In genomic region chr6:7991536-7991935, GRCh38 we compare ENCODE assay signal across 14 cellular contexts.
DNase-seq lines count a peak whose midpoint lies in the region; ATAC-seq, FAIRE-seq and TF ChIP-seq lines count a peak whose summit lies in the region.
"Had no signal": no experiment of that assay in that cellular context is flagged by ENCODE, and none has a peak within 500 bp of the region (broad histone marks: within the 10 kb centered on the region; RNA-seq: fewer than 3 reads in every experiment).

No MANE protein-coding gene starts in this region.

- TF ChIP-seq CTCF in GM12878 (IDR thresholded peaks at IDR 0.05 in 2 of 3, conservative IDR thresholded peaks at IDR 0.05 in 1 of 3; ENCODE audit: control insufficient read depth in 2 of 3, extremely low read depth in 1 of 3, insufficient read depth in 1 of 3, low read depth in 3 of 3, low read length in 3 of 3) (no peak), colonic mucosa (IDR thresholded peaks at IDR 0.05) (no peak), CD14-positive monocyte (IDR thresholded peaks at IDR 0.05) (no peak)

- H3K36me3 ChIP-seq in GM12878 (ENCODE audit: control insufficient read depth in 2 of 2, insufficient read depth in 2 of 2, low read length in 1 of 2), result no peaks in the 10 kb centered on the region
- H3K36me3 ChIP-seq in colonic mucosa, result no peaks in the 10 kb centered on the region
- H3K36me3 ChIP-seq: tibial artery had no signal

- H3K4me1 ChIP-seq in GM12878 (ENCODE audit: control insufficient read depth, insufficient read depth, low read length) (no peaks in the 10 kb centered on the region), colonic mucosa (no peaks in the 10 kb centered on the region)
- H3K4me1 ChIP-seq: tibial artery had no signal

- H3K9me3 Mint-ChIP-seq in CD14-positive monocyte, result peaks cover under 1 to 7% (median 3%) of the 10 kb centered on the region in 7 donors

- H2AFZ ChIP-seq in GM12878 (ENCODE audit: control insufficient read depth, low read depth, low read length), result no peak overlapping the region

- POLR2A ChIA-PET in GM12878 (lab: Charles Lee), result no interaction called here

- DNase-seq in GM12878 (ENCODE audit: low read depth, low spot score) (no peak), colonic mucosa (no peak), DMS153 treated with DMSO at 0.1 percent for 48 hours (lab: John Stamatoyannopoulos, UW; ENCODE audit: unreplicated experiment) (no peak), CD14-positive monocyte (ENCODE audit: low spot score) (no peak)
- no peak for DNase-seq in stimulated activated naive CD4-positive, alpha-beta T cell treated with Interleukin-2 at 50 U/mL for 16 hours (lab: John Stamatoyannopoulos, UW)
- DNase-seq: NCI-H510A; posterior cingulate gyrus; stimulated activated CD4-positive, alpha-beta T cell treated with anti-CD3 and anti-CD28 coated beads, Interleukin-15, amount 100 ng/mL, for 24 hours had no signal

- in situ Hi-C loops in GM12878 (cut with MboI), result no loop called here

- no peak for TF ChIP-seq RAD21 in GM12878 (IDR thresholded peaks at IDR 0.05; ENCODE audit: insufficient read depth, low read depth, low read length)

- H3K27me3 ChIP-seq in GM12878 (replicated peaks in 1 of 2; ENCODE audit: control insufficient read depth in 2 of 2, insufficient read depth in 2 of 2, low read length in 1 of 2) (no peaks in the 10 kb centered on the region; a peak in 1 of 4 replicates), colonic mucosa (no peaks in the 10 kb centered on the region)
- H3K27me3 ChIP-seq: tibial artery had no signal

- no peak for TF ChIP-seq POLR2A in GM12878 (IDR thresholded peaks at IDR 0.05; ENCODE audit: low read depth, low read length)

- H3K27ac Mint-ChIP-seq in CD14-positive monocyte, result no peak overlapping the region

- H3K79me2 ChIP-seq in GM12878 (ENCODE audit: control insufficient read depth, insufficient read depth, low read length), result no peaks in the 10 kb centered on the region

- RAD21 ChIA-PET in GM12878 (lab: Charles Lee; ENCODE audit: unreplicated experiment), result interaction anchor here (2.6 kb wide), 1 partner anchor 269 kb away, joined by 11 read pairs; no protein-coding TSS in a partner anchor

- TF ChIP-seq EP300 in GM12878 (IDR thresholded peaks at IDR 0.05; ENCODE audit: borderline replicate concordance in 1 of 2, control insufficient read depth in 1 of 2, low read depth in 2 of 2, low read length in 2 of 2), result no peak

- no peaks in the 10 kb centered on the region; the same call in 1 of the 3 replicates for H3K9me3 ChIP-seq in GM12878 (replicated peaks; ENCODE audit: control insufficient read depth, insufficient read depth, low read length)
- H3K9me3 ChIP-seq in colonic mucosa, result no peaks in the 10 kb centered on the region
- H3K9me3 ChIP-seq: tibial artery had no signal

- peaks cover 0 to 3% (median 0%) of the 10 kb centered on the region in 3 donors for H3K27me3 Mint-ChIP-seq in CD14-positive monocyte (ENCODE audit: low read depth in 3 of 3)

- intact Hi-C loops in GM12878 (cut with micrococcal nuclease; ENCODE audit: unreplicated experiment) (no loop called here), colonic mucosa (cut with DNase I) (loop anchor here (5.0 to 10.0 kb wide), 2 partner anchors 97 to 269 kb away; no protein-coding TSS in a partner anchor), CD14-positive monocyte (cut with micrococcal nuclease) (no loop called here)

- H3K4me3 Mint-ChIP-seq in CD14-positive monocyte, result no peak overlapping the region

- ATAC-seq in GM18498 (IDR thresholded peaks at IDR 0.05; ENCODE audit: unreplicated experiment) (peak; percentile 41), GM21367 (IDR thresholded peaks at IDR 0.05; ENCODE audit: unreplicated experiment) (peak; percentile 14), HG03108 (IDR thresholded peaks at IDR 0.05; ENCODE audit: unreplicated experiment) (peak; percentile 14), GM12878 (peak; percentile 27)

- no peaks in the 10 kb centered on the region for H3K36me3 Mint-ChIP-seq in CD14-positive monocyte

- BruUV-seq in GM12878 (replicated peaks; lab: Mats Ljungman, UMichigan), result no TSS peak

- WGBS in GM12878 (ENCODE audit: insufficient coverage, insufficient replicate concordance, low lambda C conversion rate, missing lambda C conversion rate), result 27% methylated on average over 1 of the region's 1 CpG

- H3K9ac ChIP-seq in GM12878 (ENCODE audit: control insufficient read depth, insufficient read depth, low read length) (no peak overlapping the region), colonic mucosa (ENCODE audit: low read depth in 2 of 2, low read length in 2 of 2) (no peak overlapping the region)

- H3K4me2 ChIP-seq in GM12878 (ENCODE audit: control insufficient read depth, insufficient read depth), result no peak overlapping the region

- no peak for FAIRE-seq in GM12878 (lab: Jason Lieb, UNC)
- FAIRE-seq: endometrium, TTC549 had no signal

- no peaks in the 10 kb centered on the region for H4K20me1 ChIP-seq in GM12878 (ENCODE audit: control insufficient read depth, insufficient read depth)

- H3K4me3 ChIP-seq in GM12878, result no peak overlapping the region
- no peak overlapping the region for H3K4me3 ChIP-seq in colonic mucosa
- H3K4me3 ChIP-seq: tibial artery had no signal

- CTCF ChIA-PET in GM12878 (lab: Yijun Ruan, JAX), result interaction anchor here (1.2 to 3.5 kb wide), 7 partner anchors 12 to 269 kb away, joined by 3 to 32 read pairs (median 4); no protein-coding TSS in a partner anchor

- no peak overlapping the region for H3K27ac ChIP-seq in GM12878 (ENCODE audit: control insufficient read depth, insufficient read depth)
- H3K27ac ChIP-seq in colonic mucosa, result no peak overlapping the region
- H3K27ac ChIP-seq: tibial artery had no signal

- H3K4me1 Mint-ChIP-seq in CD14-positive monocyte, result peaks cover 2% of the 10 kb centered on the region

- SMC1A ChIA-PET in GM12878 (lab: Charles Lee; ENCODE audit: uncharacterized antibody, unreplicated experiment), result interaction anchor here (0.9 to 3.3 kb wide), 6 partner anchors 11 to 269 kb away, joined by 3 to 20 read pairs (median 4); partner anchors contain the start of gene BMP6

TF ChIP-seq in GM12878, 131 proteins besides CTCF, POLR2A, EP300 and RAD21:
- TF ChIP-seq SIN3A (IDR thresholded peaks at IDR 0.05; ENCODE audit: low read depth, low read length), result no peak
- no peak for TF ChIP-seq PAX5 (IDR thresholded peaks at IDR 0.05; ENCODE audit: borderline replicate concordance, low read depth, low read length)
- no peak for TF ChIP-seq CBFB (IDR thresholded peaks at IDR 0.05; ENCODE audit: low read depth)
- no peak for TF ChIP-seq RFX5 (IDR thresholded peaks at IDR 0.05; ENCODE audit: low read depth, low read length)
- TF ChIP-seq PRDM15 (CRISPR knock-in tag; IDR thresholded peaks at IDR 0.05), result no peak
- TF ChIP-seq ESRRA (IDR thresholded peaks at IDR 0.05; ENCODE audit: low read length), result no peak
- TF ChIP-seq POU2F2 (IDR thresholded peaks at IDR 0.05; ENCODE audit: borderline replicate concordance, low read depth, low read length), result no peak
- TF ChIP-seq HDAC2 (IDR thresholded peaks at IDR 0.05), result no peak
- no peak for TF ChIP-seq TCF12 (IDR thresholded peaks at IDR 0.05; ENCODE audit: low read depth, low read length)
- TF ChIP-seq BCL3 (IDR thresholded peaks at IDR 0.05; ENCODE audit: borderline replicate concordance, insufficient read depth, low read depth, low read length, poor library complexity, severe bottlenecking), result no peak
- no peak for TF ChIP-seq CHD4 (IDR thresholded peaks at IDR 0.05)
- no peak for TF ChIP-seq MYB (IDR thresholded peaks at IDR 0.05; ENCODE audit: borderline replicate concordance, low read depth, low read length)
- no peak for TF ChIP-seq WRNIP1 (IDR thresholded peaks at IDR 0.05; ENCODE audit: borderline replicate concordance, low read depth, low read length)
